Comparison of ENCODE assay signal across 8 cellular contexts in the genomic region with DNA sequence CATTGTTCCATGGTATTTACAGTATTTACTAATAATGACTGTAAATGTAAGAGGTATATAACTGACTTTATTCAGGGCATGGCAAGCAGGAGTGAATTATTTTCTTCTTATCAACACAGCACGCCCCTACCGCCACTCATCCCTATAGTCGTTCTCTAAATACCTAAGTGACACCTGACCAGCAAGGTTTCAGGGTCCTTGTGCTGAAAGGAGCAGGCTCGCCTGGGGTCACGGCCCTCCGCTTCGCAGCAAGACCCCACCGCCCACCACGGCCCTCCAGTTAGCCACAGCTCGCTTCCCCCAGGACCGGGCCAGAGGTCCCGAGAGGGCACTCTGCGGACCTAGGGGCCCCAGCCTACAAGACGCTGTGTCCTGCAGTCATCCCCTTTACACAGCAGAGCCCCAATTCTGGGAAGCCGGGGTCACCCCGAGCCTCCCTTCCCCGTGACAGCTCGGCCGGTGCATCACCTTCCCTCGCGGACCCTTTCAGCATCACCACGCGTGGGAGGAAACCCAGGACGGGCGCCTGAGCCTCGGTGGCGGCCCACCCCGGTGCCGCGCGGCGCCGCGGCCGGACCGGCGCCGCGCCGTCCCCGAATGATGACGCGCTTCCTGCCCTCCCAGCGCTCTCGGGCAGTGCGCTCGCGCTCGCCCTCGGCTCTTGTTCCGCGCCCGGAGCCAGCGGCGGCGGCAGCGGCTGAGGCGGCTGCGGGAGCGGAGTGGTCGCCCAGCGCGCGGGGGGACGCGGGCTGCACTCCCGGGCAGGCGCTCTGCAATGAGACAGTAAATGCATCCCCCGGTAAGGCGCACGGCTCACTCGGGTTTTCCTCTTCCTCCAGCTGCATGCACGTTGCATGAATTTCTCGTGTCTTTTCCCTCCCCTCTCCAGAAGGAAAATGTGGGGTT. TPM values are rescaled to one million over a fixed set of nuclear protein-coding genes. Genes with fewer than 3 reads are reported as not detected.
DNase-seq lines count a peak whose midpoint lies in the region; ATAC-seq, FAIRE-seq and TF ChIP-seq lines count a peak whose summit lies in the region.

TSS of gene TLN2 (plus strand) at position 664 of the 906 bp plus-strand sequence.

- peak; percentile 17 for TF ChIP-seq POLR2A in testis (IDR thresholded peaks at IDR 0.05)

- peak; percentile 43 for DNase-seq in D721Med (ENCODE audit: insufficient read length, low spot score)
- DNase-seq in HS-27A (ENCODE audit: low read depth), result peak; percentile 58
- peak; percentile 94 for DNase-seq in RPMI8226
- peak; percentile 23 for DNase-seq in activated gamma-delta T cell treated with Interleukin-2 at 50 U/mL for 16 hours
- DNase-seq in foreskin keratinocyte, result peak; percentile 26 to 58
- peak; percentile 59 for DNase-seq in neural crest cell (ENCODE audit: low read depth, low spot score)
- DNase-seq in testis, result peak; percentile 78

- peak within 1 kb of the TSS; percentile 87 to 93 for H3K4me3 ChIP-seq in testis

- peaks cover 4% of the 10 kb centered on the region for H3K27me3 ChIP-seq in foreskin keratinocyte
- H3K27me3 ChIP-seq in testis, result no peaks in the 10 kb centered on the region

- FAIRE-seq in D721Med (lab: Jason Lieb, UNC), result no peak

- no peaks in the 10 kb centered on the region for H3K36me3 Mint-ChIP-seq in neural crest cell (ENCODE audit: low read depth)

- peaks cover 17% of the 10 kb centered on the region for H3K4me1 Mint-ChIP-seq in neural crest cell

- TF ChIP-seq CTCF in D721Med (IDR thresholded peaks at IDR 0.05; ENCODE audit: insufficient read depth, missing control alignments) (no peak), foreskin keratinocyte (conservative IDR thresholded peaks at IDR 0.05) (no peak), neural crest cell (conservative IDR thresholded peaks at IDR 0.05) (no peak), testis (IDR thresholded peaks at IDR 0.05) (no peak)

- H3K27ac Mint-ChIP-seq in neural crest cell (ENCODE audit: unreplicated experiment), result peak within 1 kb of the TSS; percentile 94

- peak within 1 kb of the TSS; percentile 99 for H3K4me3 Mint-ChIP-seq in neural crest cell

- H3K9me3 Mint-ChIP-seq in neural crest cell, result no peaks in the 10 kb centered on the region

- 0% methylated on average over 26 to 45 of the region's 74 CpGs for WGBS in testis, 2 donors

- H3K9me3 ChIP-seq in testis, result no peaks in the 10 kb centered on the region

- H3K27me3 Mint-ChIP-seq in neural crest cell (ENCODE audit: low read depth), result peaks cover 13% of the 10 kb centered on the region

- H3K36me3 ChIP-seq in testis (ENCODE audit: low read depth, missing control alignments), result no peaks in the 10 kb centered on the region

- peak within 1 kb of the TSS; percentile 72 for H3K27ac ChIP-seq in foreskin keratinocyte
- peak within 1 kb of the TSS; percentile 75 to 84 for H3K27ac ChIP-seq in testis

- intact Hi-C loops in testis (cut with DNase I; ENCODE audit: low total_unique reads), result no loop called here

- H3K4me1 ChIP-seq in foreskin keratinocyte (peaks cover 6% of the 10 kb centered on the region), testis (peaks cover 6% of the 10 kb centered on the region)

- ATAC-seq in GM21360 (IDR thresholded peaks at IDR 0.05; ENCODE audit: unreplicated experiment) (peak; percentile 82), foreskin keratinocyte (peak; percentile 81)

RNA-seq across cellular contexts. Expression of gene TLN2, which starts in this region (rescaled TPM):
- total RNA-seq in foreskin keratinocyte (9.3 and 11.2 TPM in 2 replicates), neural crest cell (22.3 and 26.7 TPM in 2 replicates), testis (10 to 100 TPM; 27.8 to 30.8 TPM)
- polyA plus RNA-seq in foreskin keratinocyte (2.9 and 4.4 TPM in 2 replicates), testis (ENCODE audit: insufficient read depth, low read depth, low replicate concordance) (17.1 TPM)

Comparison
In these comparisons a context has a peak if more than half of its experiments do, and no peak if none do; other contexts are left out.
1. Peak in every context shown above with its lines: DNase-seq, ATAC-seq, H3K4me3 ChIP-seq and H3K27ac ChIP-seq.
2. DNase-seq: peak in every context shown above with its lines; median percentile 94 in RPMI8226; 78 in testis; 59 in neural crest cell; 58 in HS-27A; 43 in D721Med; 42 in foreskin keratinocyte; 23 in activated gamma-delta T cell treated with Interleukin-2 at 50 U/mL for 16 hours.